In the genomic region with DNA sequence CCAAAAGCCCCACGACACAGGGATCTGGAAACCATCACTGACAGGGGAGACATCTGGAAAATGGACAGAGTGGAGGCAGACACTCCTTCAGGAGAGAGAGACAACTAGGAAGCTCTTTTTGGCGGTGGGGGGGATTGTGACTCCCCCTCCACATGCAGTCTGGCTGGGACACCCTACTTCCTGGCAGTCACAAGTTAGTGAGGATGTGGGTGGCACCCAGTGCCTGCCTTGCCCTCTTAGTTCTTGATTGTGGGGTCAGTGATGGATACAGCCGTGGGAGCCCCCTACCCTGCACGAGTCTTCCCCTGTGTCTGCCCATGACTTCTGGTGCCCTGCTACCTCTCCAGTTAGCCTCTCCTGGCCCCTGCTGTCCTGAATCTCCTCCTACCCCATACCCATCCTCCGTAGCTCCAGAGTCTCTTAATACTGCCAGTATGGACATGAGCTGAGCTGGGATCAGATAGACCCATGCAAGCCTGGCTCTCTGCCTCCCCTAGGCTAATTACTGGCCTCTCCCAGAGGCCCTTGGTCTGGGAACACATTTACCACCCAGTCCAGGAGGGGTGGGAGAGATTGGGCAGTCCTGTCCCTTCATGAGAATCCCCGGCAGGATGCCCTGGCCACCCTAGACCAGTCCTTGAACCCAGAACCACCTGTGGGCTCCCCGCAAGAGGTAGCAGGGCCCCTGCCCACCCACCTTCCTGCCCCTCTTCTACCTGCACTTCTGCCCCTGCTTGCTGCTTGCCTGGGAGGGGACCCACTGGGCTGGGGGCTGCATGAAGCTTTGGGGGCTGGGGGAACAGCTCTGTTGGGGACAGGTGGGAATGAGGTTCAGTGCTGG, we compare ENCODE assay signal across 18 cellular contexts. TPM values are rescaled to one million over a fixed set of nuclear protein-coding genes. Genes with fewer than 3 reads are reported as not detected.
DNase-seq lines count a peak whose midpoint lies in the region; ATAC-seq, FAIRE-seq and TF ChIP-seq lines count a peak whose summit lies in the region.
"Had no signal": no experiment of that assay in that cellular context is flagged by ENCODE, and none has a peak within 500 bp of the region (broad histone marks: within the 10 kb centered on the region; RNA-seq: fewer than 3 reads in every experiment).

No MANE protein-coding gene starts in this region.

- H2AFZ ChIP-seq in GM12878 (ENCODE audit: control insufficient read depth, low read depth, low read length) (no peak overlapping the region), mesenchymal stem cell (ENCODE audit: low read depth, low read length) (no peak overlapping the region)
- H2AFZ ChIP-seq: GM23248 had no signal

- no peaks in the 10 kb centered on the region for H3K27me3 ChIP-seq in GM12878 (replicated peaks in 1 of 2; ENCODE audit: control insufficient read depth in 2 of 2, insufficient read depth in 2 of 2, low read length in 1 of 2)
- H3K27me3 ChIP-seq in mesenchymal stem cell (ENCODE audit: control insufficient read depth in 1 of 2, insufficient read depth in 1 of 2, low read length in 2 of 2) = peaks cover 8 to 18% of the 10 kb centered on the region in 2 experiments
- H3K27me3 ChIP-seq: left lung had no signal

- peaks cover 12 to 22% of the 10 kb centered on the region in 2 donors for H3K9me3 Mint-ChIP-seq in stimulated activated naive CD8-positive, alpha-beta T cell treated with anti-CD3 and anti-CD28 coated beads, Interleukin-15, amount 100 ng/mL, for 72 hours

- SMC1A ChIA-PET in GM12878 (lab: Charles Lee; ENCODE audit: uncharacterized antibody, unreplicated experiment) = interaction anchor here (0.8 to 3.3 kb wide), 23 partner anchors 8 to 644 kb away, joined by 3 to 26 read pairs (median 4); no protein-coding TSS in a partner anchor

- no peak overlapping the region for H3K27ac Mint-ChIP-seq in stimulated activated naive CD8-positive, alpha-beta T cell treated with anti-CD3 and anti-CD28 coated beads, Interleukin-15, amount 100 ng/mL, for 72 hours
- H3K27ac Mint-ChIP-seq: activated naive CD8-positive, alpha-beta T cell treated with anti-CD3 and anti-CD28 coated beads for 36 hours; activated T-helper 1 cell treated with anti-CD3 and anti-CD28 coated beads, Interleukin-12 subunit alpha, Interleukin-12 subunit beta, Interleukin-2, Interleukin-4 antibody, amounts not matched to agents 30 ng/mL and 10 ng/mL and 1 ng/mL, durations not matched to agents 14 hours and 24 hours and 36 hours had no signal

- H3K9ac ChIP-seq in GM12878 (ENCODE audit: control insufficient read depth, insufficient read depth, low read length) = no peak overlapping the region
- H3K9ac ChIP-seq in mesenchymal stem cell (ENCODE audit: low read length) = no peak overlapping the region
- H3K9ac ChIP-seq: GM23248 had no signal

- H4K8ac ChIP-seq in mesenchymal stem cell (ENCODE audit: low read length) = peak overlapping the region; percentile 63

- H3K18ac ChIP-seq in mesenchymal stem cell (ENCODE audit: low read depth in 1 of 2, low read length in 2 of 2) = peak overlapping the region in 1 of 2 experiments; percentile 19

- H3K9me3 ChIP-seq in GM12878 (replicated peaks; ENCODE audit: control insufficient read depth, insufficient read depth, low read length) (peaks cover 5% of the 10 kb centered on the region; the same call in 1 of the 3 replicates), mesenchymal stem cell (ENCODE audit: control insufficient read depth, low read length) (peaks cover 15% of the 10 kb centered on the region)

- H3K14ac ChIP-seq in mesenchymal stem cell (ENCODE audit: low read length in 2 of 2) = no peak overlapping the region

- no peak overlapping the region for H3K4me3 ChIP-seq in GM12878
- no peak overlapping the region for H3K4me3 ChIP-seq in mesenchymal stem cell (ENCODE audit: insufficient read depth in 1 of 2, low read depth in 1 of 2, low read length in 2 of 2)
- H3K4me3 ChIP-seq: GM23248, left lung, tibial artery had no signal

- H3K27ac ChIP-seq in GM12878 (ENCODE audit: control insufficient read depth, insufficient read depth) = no peak overlapping the region
- no peak overlapping the region for H3K27ac ChIP-seq in mesenchymal stem cell (ENCODE audit: low read length, poor library complexity, severe bottlenecking)
- H3K27ac ChIP-seq: GM23248, left lung, RWPE1, tibial artery had no signal

- H3K4me2 ChIP-seq in GM12878 (ENCODE audit: control insufficient read depth, insufficient read depth) = no peak overlapping the region
- no peak overlapping the region for H3K4me2 ChIP-seq in mesenchymal stem cell (ENCODE audit: low read length, poor library complexity, severe bottlenecking)

- H4K20me1 ChIP-seq in GM12878 (ENCODE audit: control insufficient read depth, insufficient read depth) = no peaks in the 10 kb centered on the region

- H3K4me1 Mint-ChIP-seq in stimulated activated naive CD8-positive, alpha-beta T cell treated with anti-CD3 and anti-CD28 coated beads, Interleukin-15, amount 100 ng/mL, for 72 hours = peaks cover 9% of the 10 kb centered on the region
- H3K4me1 Mint-ChIP-seq: CD14-positive monocyte had no signal

- in situ Hi-C loops in GM12878 (cut with MboI) = loop anchor here (5.0 kb wide), 1 partner anchor 388 kb away; no protein-coding TSS in a partner anchor

- TF ChIP-seq POLR2A in GM12878 (IDR thresholded peaks at IDR 0.05; ENCODE audit: low read depth, low read length) = no peak

- WGBS in GM12878 (ENCODE audit: insufficient coverage, insufficient replicate concordance, low lambda C conversion rate, missing lambda C conversion rate) = 56% methylated on average over 7 of the region's 7 CpGs
- 78% methylated on average over 4 of the region's 7 CpGs for WGBS in mesenchymal stem cell

- H3K4ac ChIP-seq in mesenchymal stem cell (ENCODE audit: low read depth in 1 of 2, low read length in 2 of 2) = no peak overlapping the region

- no peak for TF ChIP-seq EP300 in GM12878 (IDR thresholded peaks at IDR 0.05; ENCODE audit: borderline replicate concordance in 1 of 2, control insufficient read depth in 1 of 2, low read depth in 2 of 2, low read length in 2 of 2)

- ATAC-seq in stimulated activated naive CD8-positive, alpha-beta T cell treated with anti-CD3 and anti-CD28 coated beads, Interleukin-15, amount 100 ng/mL, for 72 hours = peak; percentile 20
- ATAC-seq in stimulated activated naive CD8-positive, alpha-beta T cell treated with anti-CD3 and anti-CD28 coated beads, Interleukin-15, Interleukin-2, amounts not matched to agents 100 U/mL and 50 U/mL, for 24 hours = no peak
- peak; percentile 57 for ATAC-seq in GM12878

- BruUV-seq in GM12878 (replicated peaks; lab: Mats Ljungman, UMichigan) = no TSS peak

- FAIRE-seq in GM12878 (lab: Jason Lieb, UNC) = no peak

- CTCF ChIA-PET in GM12878 (lab: Yijun Ruan, JAX) = interaction anchor here (0.9 to 2.5 kb wide), 35 partner anchors 9 to 644 kb away, joined by 3 to 62 read pairs (median 5); a partner anchor contains a TSS

- no peaks in the 10 kb centered on the region for H3K36me3 ChIP-seq in GM12878 (ENCODE audit: control insufficient read depth in 2 of 2, insufficient read depth in 2 of 2, low read length in 1 of 2)
- H3K36me3 ChIP-seq in mesenchymal stem cell (ENCODE audit: control insufficient read depth in 1 of 2, insufficient read depth in 2 of 2, low read depth in 1 of 2, low read length in 2 of 2) = no peaks in the 10 kb centered on the region
- H3K36me3 ChIP-seq: left lung, tibial artery had no signal

- no peaks in the 10 kb centered on the region for H3K79me1 ChIP-seq in mesenchymal stem cell (replicated peaks; ENCODE audit: low read length, poor library complexity, severe bottlenecking)

- H3K27me3 Mint-ChIP-seq in stimulated activated naive CD8-positive, alpha-beta T cell treated with anti-CD3 and anti-CD28 coated beads, Interleukin-15, amount 100 ng/mL, for 72 hours = peaks cover 34% of the 10 kb centered on the region

- peak overlapping the region; percentile 46 for H4K91ac ChIP-seq in mesenchymal stem cell (ENCODE audit: low read length)

- no peak overlapping the region for H2BK15ac ChIP-seq in mesenchymal stem cell (ENCODE audit: low read depth, poor library complexity, severe bottlenecking)

- no peaks in the 10 kb centered on the region for H3K79me2 ChIP-seq in GM12878 (ENCODE audit: control insufficient read depth, insufficient read depth, low read length)

- RAD21 ChIA-PET in GM12878 (lab: Charles Lee; ENCODE audit: unreplicated experiment) = interaction anchor here (0.6 to 2.3 kb wide), 21 partner anchors 25 to 645 kb away, joined by 3 to 26 read pairs (median 5); a partner anchor contains a TSS

- no peak overlapping the region for H2AK5ac ChIP-seq in mesenchymal stem cell (ENCODE audit: low read length, severe bottlenecking)

- intact Hi-C loops in GM12878 (cut with micrococcal nuclease; ENCODE audit: unreplicated experiment) (loop anchor here (1.0 to 5.0 kb wide), 5 partner anchors 36 to 643 kb away; no protein-coding TSS in a partner anchor), head of caudate nucleus (cut with DNase I) (no loop called here)

- no peak for DNase-seq in stimulated activated naive CD8-positive, alpha-beta T cell treated with anti-CD3 and anti-CD28 coated beads, Interleukin-15, amount 100 ng/mL, for 72 hours
- no peak for DNase-seq in stimulated activated naive CD8-positive, alpha-beta T cell treated with anti-CD3 and anti-CD28 coated beads, Interleukin-15, Interleukin-2, amounts not matched to agents 100 U/mL and 50 U/mL, for 24 hours
- DNase-seq in GM12878 (ENCODE audit: low read depth, low spot score) = no peak
- DNase-seq in mesenchymal stem cell = no peak
- DNase-seq in T1000 (lab: John Stamatoyannopoulos, UW) = no peak
- no peak for DNase-seq in NCI-H82 treated with DMSO at 0.1 percent for 48 hours (lab: John Stamatoyannopoulos, UW; ENCODE audit: unreplicated experiment)
- no peak for DNase-seq in HuH-7.5 (ENCODE audit: low spot score)
- DNase-seq in head of caudate nucleus = no peak
- DNase-seq: NCI-H2081 treated with DMSO at 0.1 percent for 48 hours, NCI-H446 treated with DMSO at 0.1 percent for 48 hours had no signal

- no peak for TF ChIP-seq CTCF in GM12878 (IDR thresholded peaks at IDR 0.05 in 2 of 3, conservative IDR thresholded peaks at IDR 0.05 in 1 of 3; ENCODE audit: control insufficient read depth in 2 of 3, extremely low read depth in 1 of 3, insufficient read depth in 1 of 3, low read depth in 3 of 3, low read length in 3 of 3)

- H2BK12ac ChIP-seq in mesenchymal stem cell (ENCODE audit: low read length in 2 of 2) = no peak overlapping the region

- H2BK5ac ChIP-seq in mesenchymal stem cell (ENCODE audit: low read depth, low read length, poor library complexity, severe bottlenecking) = no peak overlapping the region

- H3K4me3 Mint-ChIP-seq in stimulated activated naive CD8-positive, alpha-beta T cell treated with anti-CD3 and anti-CD28 coated beads, Interleukin-15, amount 100 ng/mL, for 72 hours = no peak overlapping the region
- H3K4me3 Mint-ChIP-seq: activated naive CD8-positive, alpha-beta T cell treated with anti-CD3 and anti-CD28 coated beads for 36 hours; activated T-helper 1 cell treated with anti-CD3 and anti-CD28 coated beads, Interleukin-12 subunit alpha, Interleukin-12 subunit beta, Interleukin-2, Interleukin-4 antibody, amounts not matched to agents 30 ng/mL and 10 ng/mL and 1 ng/mL, durations not matched to agents 14 hours and 24 hours and 36 hours; CD14-positive monocyte; effector memory CD8-positive, alpha-beta T cell had no signal

- H3K4me1 ChIP-seq in GM12878 (ENCODE audit: control insufficient read depth, insufficient read depth, low read length) (no peaks in the 10 kb centered on the region), mesenchymal stem cell (ENCODE audit: control insufficient read depth, insufficient read depth, low read depth, low read length) (peaks cover 2% of the 10 kb centered on the region)
- H3K4me1 ChIP-seq: tibial artery had no signal

- no peak overlapping the region for H2BK120ac ChIP-seq in mesenchymal stem cell (ENCODE audit: low read depth, low read length)

- H3K23ac ChIP-seq in mesenchymal stem cell (ENCODE audit: low read length in 2 of 2) = no peak overlapping the region

- TF ChIP-seq RAD21 in GM12878 (IDR thresholded peaks at IDR 0.05; ENCODE audit: insufficient read depth, low read depth, low read length) = no peak

- POLR2A ChIA-PET in GM12878 (lab: Charles Lee) = interaction anchor here (1.1 to 1.7 kb wide), 4 partner anchors 25 to 91 kb away, joined by 3 to 7 read pairs (median 6); no protein-coding TSS in a partner anchor

RNA-seq across cellular contexts. Expression of a gene that starts 22.8 kb away (rescaled TPM):
- total RNA-seq in GM12878 (2013; cell fraction: nucleolus; rRNA removed) = 36.7 and 43.7 TPM in 2 replicates
- total RNA-seq in GM12878 (2014; rRNA removed) = 30.7 and 37.9 TPM in 2 replicates
- total RNA-seq in GM12878 (2014; rRNA removed; fragmentation: Illumina TruSeq; extraction: Trizol) = 10.0 and 11.9 TPM in 2 replicates
- total RNA-seq in GM12878 (2021) = 23.1 and 28.4 TPM in 2 replicates
- polyA plus RNA-seq in GM12878 (2011; ENCODE audit: low read depth) = 5.3 TPM
- polyA plus RNA-seq in GM12878 (2011; rRNA removed) = 3.8 and 8.6 TPM in 2 replicates
- polyA plus RNA-seq in GM12878 (2011; cell fraction: cytosol; rRNA removed) = 14.9 and 23.0 TPM in 2 replicates
- polyA plus RNA-seq in GM12878 (2011; cell fraction: nucleus; rRNA removed) = 23.5 and 35.8 TPM in 2 replicates
- polyA plus RNA-seq in GM12878 (2012) = 13.5 and 16.4 TPM in 2 replicates
- 3.9 and 8.1 TPM in 2 replicates for polyA plus RNA-seq in GM12878 (2014; fragmentation: Illumina TruSeq; extraction: Trizol)
- 1 to 10 TPM in 1 of 2 experiments, under 1 TPM in 1; 0.27 to 1.2 TPM for polyA plus RNA-seq in GM12878 (2014; fragmentation: Nextera tagmentation; extraction: Ambion mirVana)
- 37.6 and 41.2 TPM in 2 replicates for polyA plus RNA-seq in GM12878 (2014; rRNA removed)
- polyA plus RNA-seq in GM12878 (2016; fragmentation: Nextera tagmentation; extraction: Ambion mirVana) = 10 to 100 TPM; 36.9 to 38.7 TPM
- 3.6 and 9.5 TPM in 2 replicates for polyA minus RNA-seq in GM12878 (2011; rRNA and poly(A)+ RNA removed)
- polyA minus RNA-seq in GM12878 (2011; cell fraction: cytosol; rRNA and poly(A)+ RNA removed) = 2.9 and 6.8 TPM in 2 replicates
- polyA minus RNA-seq in GM12878 (2011; cell fraction: nucleus; rRNA and poly(A)+ RNA removed) = 5.3 and 13.4 TPM in 2 replicates
- 22.5 TPM for polyA plus RNA-seq in mesenchymal stem cell (2013, experiment 1 of 2)
- 22.7 TPM for polyA plus RNA-seq in mesenchymal stem cell (2013, experiment 2 of 2)

RNA-seq across cellular contexts. Expression of a gene that starts 23.1 kb away (rescaled TPM):
- 358 and 390 TPM in 2 replicates for total RNA-seq in GM12878 (2013; cell fraction: nucleolus; rRNA removed)
- total RNA-seq in GM12878 (2014; rRNA removed) (339 and 342 TPM in 2 replicates), GM12878 (2014; rRNA removed; fragmentation: Illumina TruSeq; extraction: Trizol) (200 and 209 TPM in 2 replicates), GM12878 (2021) (307 and 325 TPM in 2 replicates)
- 140 TPM for polyA plus RNA-seq in GM12878 (2011; ENCODE audit: low read depth)
- polyA plus RNA-seq in GM12878 (2011; rRNA removed) (233 and 400 TPM in 2 replicates), GM12878 (2014; fragmentation: Illumina TruSeq; extraction: Trizol) (430 and 480 TPM in 2 replicates), GM12878 (2014; fragmentation: Nextera tagmentation; extraction: Ambion mirVana) (100 to 1,000 TPM; 130 to 180 TPM), GM12878 (2014; rRNA removed) (369 and 388 TPM in 2 replicates), GM12878 (2016; fragmentation: Nextera tagmentation; extraction: Ambion mirVana) (100 to 1,000 TPM; 426 to 464 TPM)
- polyA plus RNA-seq in GM12878 (2011; cell fraction: cytosol; rRNA removed) = 486 and 548 TPM in 2 replicates
- polyA plus RNA-seq in GM12878 (2011; cell fraction: nucleus; rRNA removed) = 908 and 919 TPM in 2 replicates
- polyA plus RNA-seq in GM12878 (2012) = 149 and 217 TPM in 2 replicates
- 345 and 478 TPM in 2 replicates for polyA minus RNA-seq in GM12878 (2011; rRNA and poly(A)+ RNA removed)
- polyA minus RNA-seq in GM12878 (2011; cell fraction: cytosol; rRNA and poly(A)+ RNA removed) = 124 and 140 TPM in 2 replicates
- polyA minus RNA-seq in GM12878 (2011; cell fraction: nucleus; rRNA and poly(A)+ RNA removed) = 141 and 185 TPM in 2 replicates
- 174 TPM for polyA plus RNA-seq in mesenchymal stem cell (2013, experiment 1 of 2)
- 172 TPM for polyA plus RNA-seq in mesenchymal stem cell (2013, experiment 2 of 2)

RNA-seq across cellular contexts. Expression of a gene that starts 39.3 kb away (rescaled TPM):
- total RNA-seq in GM12878 (2013; cell fraction: nucleolus; rRNA removed) = 185 and 191 TPM in 2 replicates
- total RNA-seq in GM12878 (2014; rRNA removed) (12.0 and 19.4 TPM in 2 replicates), GM12878 (2014; rRNA removed; fragmentation: Illumina TruSeq; extraction: Trizol) (4.3 and 5.8 TPM in 2 replicates), GM12878 (2021) (17.5 and 18.3 TPM in 2 replicates)
- 2.5 TPM for polyA plus RNA-seq in GM12878 (2011; ENCODE audit: low read depth)
- polyA plus RNA-seq in GM12878 (2011; rRNA removed) (29.3 and 60.3 TPM in 2 replicates), GM12878 (2014; fragmentation: Illumina TruSeq; extraction: Trizol) (0.54 and 2.3 TPM in 2 replicates), GM12878 (2014; fragmentation: Nextera tagmentation; extraction: Ambion mirVana) (1 to 10 TPM; 1.2 to 2.3 TPM), GM12878 (2014; rRNA removed) (20.7 and 23.8 TPM in 2 replicates), GM12878 (2016; fragmentation: Nextera tagmentation; extraction: Ambion mirVana) (10 to 100 TPM in 1 of 2 experiments, 1 to 10 TPM in 1; 10.0 to 13.9 TPM)
- polyA plus RNA-seq in GM12878 (2011; cell fraction: cytosol; rRNA removed) = 73.9 and 121 TPM in 2 replicates
- polyA plus RNA-seq in GM12878 (2011; cell fraction: nucleus; rRNA removed) = 196 and 245 TPM in 2 replicates
- polyA plus RNA-seq in GM12878 (2012) = 7.6 and 8.4 TPM in 2 replicates
- polyA minus RNA-seq in GM12878 (2011; rRNA and poly(A)+ RNA removed) = 53.3 and 85.9 TPM in 2 replicates
- 22.1 and 26.0 TPM in 2 replicates for polyA minus RNA-seq in GM12878 (2011; cell fraction: cytosol; rRNA and poly(A)+ RNA removed)
- 59.2 and 86.3 TPM in 2 replicates for polyA minus RNA-seq in GM12878 (2011; cell fraction: nucleus; rRNA and poly(A)+ RNA removed)
- 8.9 TPM for polyA plus RNA-seq in mesenchymal stem cell (2013, experiment 1 of 2)
- polyA plus RNA-seq in mesenchymal stem cell (2013, experiment 2 of 2) = 9.0 TPM
- total RNA-seq: activated naive CD8-positive, alpha-beta T cell treated with anti-CD3 and anti-CD28 coated beads for 36 hours; activated T-helper 1 cell treated with anti-CD3 and anti-CD28 coated beads, Interleukin-12 subunit alpha, Interleukin-12 subunit beta, Interleukin-2, Interleukin-4 antibody, amounts not matched to agents 30 ng/mL and 10 ng/mL and 1 ng/mL, durations not matched to agents 14 hours and 24 hours and 36 hours; GM23248 had no signal
- polyA plus RNA-seq: CD14-positive monocyte, GM23248 had no signal
